1 cellular context compared by ENCODE assay signal in the genomic region with DNA sequence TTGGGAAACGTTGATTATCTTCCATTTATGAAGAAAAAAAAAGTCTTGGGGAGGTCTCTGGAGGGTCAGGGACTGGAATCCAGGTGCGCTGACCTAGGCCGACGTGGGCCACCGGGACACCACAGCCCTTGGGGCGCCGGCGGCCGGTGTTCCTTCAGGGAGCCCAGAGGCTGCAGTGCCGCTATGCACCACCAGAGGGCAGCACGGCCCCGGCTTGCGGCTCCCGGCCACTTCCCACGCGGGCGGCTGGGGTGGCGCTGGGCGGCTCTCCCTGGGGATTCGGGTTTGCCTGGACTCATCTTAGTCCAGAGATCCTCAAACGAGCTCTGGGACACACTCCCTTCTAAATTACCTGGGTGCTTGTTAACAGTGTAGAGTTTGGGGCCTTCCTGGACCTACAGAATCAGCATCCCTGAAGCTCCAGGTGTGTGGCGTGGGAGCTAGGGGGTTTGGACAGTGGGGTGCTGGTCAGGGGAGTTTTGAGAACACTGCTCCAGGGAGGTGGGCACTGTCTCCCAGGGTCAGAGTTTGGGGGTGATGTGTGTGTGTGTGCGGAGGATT.
TF ChIP-seq lines count a peak whose summit lies in the region.

No MANE protein-coding gene starts in this region.

TF ChIP-seq in HCT116, 20 proteins besides CTCF, POLR2A, EP300 and RAD21 (continued from another document):
- TF ChIP-seq CBX3 (IDR thresholded peaks at IDR 0.05; ENCODE audit: low read depth) (no peak), ATF3 (IDR thresholded peaks at IDR 0.05) (no peak), FOSL1 (IDR thresholded peaks at IDR 0.05; ENCODE audit: low read depth) (no peak), EZH2 (IDR thresholded peaks at IDR 0.05) (no peak), SIN3A (IDR thresholded peaks at IDR 0.05; ENCODE audit: low read depth) (no peak)
